27 cellular contexts compared by ENCODE assay signal in genomic region chr2:99856119-99856518, GRCh38.
"Had no signal": no experiment of that assay in that cellular context is flagged by ENCODE, and none has a peak within 500 bp of the region (broad histone marks: within the 10 kb centered on the region; RNA-seq: fewer than 3 reads in every experiment).

No MANE protein-coding gene starts in this region.

- H3K4me1 ChIP-seq: prostate gland, right atrium auricular region, thyroid gland, uterus had no signal

- ATAC-seq: naive thymus-derived CD8-positive, alpha-beta T cell; natural killer cell treated with Interleukin-12 subunit alpha and Interleukin-12 subunit beta and Interleukin-15 and Interleukin-18, amount 100 ng/mL, for 72 hours; pancreas; right lobe of liver; stimulated activated effector memory CD8-positive, alpha-beta T cell treated with anti-CD3 and anti-CD28 coated beads, Interleukin-12 subunit alpha, Interleukin-12 subunit beta, amount 100 ng/mL, for 72 hours; upper lobe of right lung had no signal

- H3K4me1 Mint-ChIP-seq: stimulated activated effector memory CD8-positive, alpha-beta T cell treated with anti-CD3 and anti-CD28 coated beads, Interleukin-12 subunit alpha, Interleukin-12 subunit beta, amount 100 ng/mL, for 72 hours had no signal

- H3K4me3 Mint-ChIP-seq: naive B cell; naive thymus-derived CD8-positive, alpha-beta T cell; natural killer cell treated with Interleukin-12 subunit alpha and Interleukin-12 subunit beta and Interleukin-15 and Interleukin-18, amount 100 ng/mL, for 72 hours; stimulated activated effector memory CD8-positive, alpha-beta T cell treated with anti-CD3 and anti-CD28 coated beads, Interleukin-12 subunit alpha, Interleukin-12 subunit beta, amount 100 ng/mL, for 72 hours; stimulated activated naive B cell treated with anti-CD40 and anti-IgM and Interleukin-4, amounts not matched to agents 10 μg/mL and 1 μg/mL and 100 μg/mL, for 72 hours; stimulated activated naive CD8-positive, alpha-beta T cell treated with anti-CD3 and anti-CD28 coated beads, Interleukin-15, Interleukin-2, amounts not matched to agents 100 ng/mL and 50 ng/mL, for 24 hours; type B pancreatic cell had no signal

- H3K9me3 ChIP-seq: neutrophil, pancreas, prostate gland, right atrium auricular region, right lobe of liver, stomach, thoracic aorta, thyroid gland, upper lobe of right lung, uterus had no signal

- H3K36me3 ChIP-seq: neutrophil, pancreas, prostate gland, right atrium auricular region, right lobe of liver, sigmoid colon, stomach, thoracic aorta, thyroid gland, tibial nerve, upper lobe of right lung, uterus had no signal

- H3K27me3 Mint-ChIP-seq: naive B cell; stimulated activated naive B cell treated with anti-CD40 and anti-IgM and Interleukin-4, amounts not matched to agents 10 μg/mL and 1 μg/mL and 100 μg/mL, for 72 hours; stimulated activated naive CD8-positive, alpha-beta T cell treated with anti-CD3 and anti-CD28 coated beads, Interleukin-15, Interleukin-2, amounts not matched to agents 100 ng/mL and 50 ng/mL, for 24 hours had no signal

- H3K4me3 ChIP-seq: pancreas, prostate gland, right atrium auricular region, right lobe of liver, sigmoid colon, stomach, thoracic aorta, thyroid gland, tibial nerve, upper lobe of right lung, uterus had no signal

- H3K9me3 Mint-ChIP-seq: naive B cell; natural killer cell treated with Interleukin-12 subunit alpha and Interleukin-12 subunit beta and Interleukin-15 and Interleukin-18, amount 100 ng/mL, for 72 hours; stimulated activated effector memory CD8-positive, alpha-beta T cell treated with anti-CD3 and anti-CD28 coated beads, Interleukin-12 subunit alpha, Interleukin-12 subunit beta, amount 100 ng/mL, for 72 hours; stimulated activated naive CD8-positive, alpha-beta T cell treated with anti-CD3 and anti-CD28 coated beads, Interleukin-15, Interleukin-2, amounts not matched to agents 100 ng/mL and 50 ng/mL, for 24 hours had no signal

- H3K36me3 Mint-ChIP-seq: natural killer cell treated with Interleukin-12 subunit alpha and Interleukin-12 subunit beta and Interleukin-15 and Interleukin-18, amount 100 ng/mL, for 72 hours; stimulated activated effector memory CD8-positive, alpha-beta T cell treated with anti-CD3 and anti-CD28 coated beads, Interleukin-12 subunit alpha, Interleukin-12 subunit beta, amount 100 ng/mL, for 72 hours; type B pancreatic cell had no signal

- H3K27ac ChIP-seq: neutrophil, pancreas, prostate gland, right atrium auricular region, right lobe of liver, sigmoid colon, stomach, thoracic aorta, thyroid gland, tibial nerve, upper lobe of right lung, uterus had no signal

- DNase-seq: naive B cell; naive thymus-derived CD8-positive, alpha-beta T cell; nucleus accumbens; pancreas; retina; right lobe of liver; sigmoid colon; small intestine; stimulated activated CD4-positive, alpha-beta T cell treated with anti-CD3 and anti-CD28 coated beads, Interleukin-15, amount 100 ng/mL, for 24 hours; stimulated activated CD4-positive, alpha-beta T cell treated with anti-CD3 and anti-CD28 coated beads, Interleukin-2, amount 100 ng/mL, for 24 hours; stimulated activated CD4-positive, alpha-beta T cell treated with anti-CD3 and anti-CD28 coated beads, Interleukin-2, amount 100 ng/mL, for 48 hours; stimulated activated CD4-positive, alpha-beta T cell treated with anti-CD3 and anti-CD28 coated beads, Interleukin-4, amount 100 ng/mL, for 24 hours; stimulated activated naive B cell treated with anti-CD40 and anti-IgM and Interleukin-4, amounts not matched to agents 10 μg/mL and 1 μg/mL and 100 μg/mL, for 72 hours; stimulated activated naive CD4-positive, alpha-beta T cell treated with Interleukin-2 at 50 U/mL for 16 hours; stomach; thyroid gland; upper lobe of right lung; uterus had no signal

- FAIRE-seq: pancreas, small intestine had no signal

- H3K27ac Mint-ChIP-seq: naive thymus-derived CD8-positive, alpha-beta T cell; natural killer cell treated with Interleukin-12 subunit alpha and Interleukin-12 subunit beta and Interleukin-15 and Interleukin-18, amount 100 ng/mL, for 72 hours; stimulated activated effector memory CD8-positive, alpha-beta T cell treated with anti-CD3 and anti-CD28 coated beads, Interleukin-12 subunit alpha, Interleukin-12 subunit beta, amount 100 ng/mL, for 72 hours; stimulated activated naive B cell treated with anti-CD40 and anti-IgM and Interleukin-4, amounts not matched to agents 10 μg/mL and 1 μg/mL and 100 μg/mL, for 72 hours; stimulated activated naive CD8-positive, alpha-beta T cell treated with anti-CD3 and anti-CD28 coated beads, Interleukin-15, Interleukin-2, amounts not matched to agents 100 ng/mL and 50 ng/mL, for 24 hours; type B pancreatic cell had no signal
